ENCODE assay signal across 17 cellular contexts in genomic region chr20:4445780-4446179, GRCh38.
"Had no signal": no experiment of that assay in that cellular context is flagged by ENCODE, and none has a peak within 500 bp of the region (broad histone marks: within the 10 kb centered on the region; RNA-seq: fewer than 3 reads in every experiment).

No MANE protein-coding gene starts in this region.

- H3K9me3 ChIP-seq: mucosa of descending colon, neutrophil, sigmoid colon, upper lobe of right lung had no signal

- H3K4me3 ChIP-seq: hepatocyte, mucosa of descending colon, sigmoid colon, upper lobe of right lung had no signal

- ATAC-seq: esophagus mucosa; mucosa of descending colon; natural killer cell; stimulated activated naive B cell treated with anti-CD40 and anti-IgM and Interleukin-4, amounts not matched to agents 10 μg/mL and 1 μg/mL and 100 μg/mL, for 72 hours; upper lobe of right lung had no signal

- H3K36me3 ChIP-seq: neutrophil, sigmoid colon, upper lobe of right lung had no signal

- H3K4me2 ChIP-seq: hepatocyte had no signal

- DNase-seq: activated B cell treated with CpG ODN at 0.5 μM for 24 hours; activated CD4-positive, alpha-beta memory T cell treated with anti-CD3 and anti-CD28 coated beads for 36 hours; activated CD4-positive, alpha-beta T cell treated with anti-CD3 and anti-CD28 coated beads for 4 hours; activated naive CD4-positive, alpha-beta T cell; activated naive CD8-positive, alpha-beta T cell treated with anti-CD3 and anti-CD28 coated beads for 36 hours; cerebellar nuclear complex; cortex of kidney; mesenchymal stem cell; mucosa of descending colon; natural killer cell; sigmoid colon; stimulated activated naive B cell treated with anti-CD40 and anti-IgM and Interleukin-4, amounts not matched to agents 10 μg/mL and 1 μg/mL and 100 μg/mL, for 72 hours; upper lobe of right lung had no signal

- H3K27me3 ChIP-seq: hepatocyte, neutrophil, sigmoid colon, upper lobe of right lung had no signal

- H2AFZ ChIP-seq: hepatocyte, parathyroid adenoma had no signal

- H3K79me2 ChIP-seq: hepatocyte, parathyroid adenoma had no signal

- H3K9ac ChIP-seq: parathyroid adenoma had no signal

- H3K27ac ChIP-seq: hepatocyte, neutrophil, parathyroid adenoma, sigmoid colon, upper lobe of right lung had no signal

- H3K4me1 ChIP-seq: parathyroid adenoma had no signal
